In genomic region chr17:59425085-59425901, GRCh38 we compare ENCODE assay signal across 9 cellular contexts.
DNase-seq lines count a peak whose midpoint lies in the region; ATAC-seq and TF ChIP-seq lines count a peak whose summit lies in the region.
"Had no signal": no experiment of that assay in that cellular context is flagged by ENCODE, and none has a peak within 500 bp of the region (broad histone marks: within the 10 kb centered on the region; RNA-seq: fewer than 3 reads in every experiment).

No MANE protein-coding gene starts in this region.

- H2BK120ac ChIP-seq in neuronal stem cell (ENCODE audit: low read depth, low read length) = no peak overlapping the region

- H3K4me1 ChIP-seq in neuronal stem cell (ENCODE audit: control insufficient read depth in 2 of 2, insufficient read depth in 1 of 2, low read depth in 1 of 2, low read length in 2 of 2) (peaks cover 8 to 14% of the 10 kb centered on the region in 2 donors), aorta (ENCODE audit: control insufficient read depth in 1 of 2, insufficient read depth in 2 of 2, low read length in 2 of 2) (peaks cover 10 to 14% of the 10 kb centered on the region in 2 donors)

- TF ChIP-seq CTCF in foreskin fibroblast (IDR thresholded peaks at IDR 0.05; ENCODE audit: low read depth, low read length) = no peak

- H4K91ac ChIP-seq in neuronal stem cell (ENCODE audit: low read depth, low read length, poor library complexity) = no peak overlapping the region

- H2AFZ ChIP-seq in neuronal stem cell (ENCODE audit: low read length) = peak overlapping the region; percentile 65

- H3K4ac ChIP-seq in neuronal stem cell (ENCODE audit: low read length) = no peak overlapping the region

- no peak overlapping the region for H3K4me3 ChIP-seq in foreskin fibroblast (ENCODE audit: low read depth in 1 of 2, low read length in 2 of 2)
- H3K4me3 ChIP-seq in neuronal stem cell (ENCODE audit: low read length in 2 of 2) = no peak overlapping the region
- no peak overlapping the region for H3K4me3 ChIP-seq in aorta (ENCODE audit: low read length in 2 of 2)

- H2BK12ac ChIP-seq in neuronal stem cell (ENCODE audit: low read length) = no peak overlapping the region

- H3K79me1 ChIP-seq in neuronal stem cell (ENCODE audit: low read depth, low read length) = no peaks in the 10 kb centered on the region

- H3K36me3 ChIP-seq in neuronal stem cell (replicated peaks in 1 of 2; ENCODE audit: control insufficient read depth in 2 of 2, insufficient read depth in 2 of 2, low read length in 2 of 2) (no peaks in the 10 kb centered on the region), aorta (ENCODE audit: control insufficient read depth in 1 of 2, insufficient read depth in 2 of 2, low read length in 1 of 2) (no peaks in the 10 kb centered on the region)

- no peak for DNase-seq in Right ventricle myocardium inferior (ENCODE audit: missing footprints)
- no peak for DNase-seq in cardiac septum (ENCODE audit: low spot score)
- DNase-seq in foreskin fibroblast = peak; percentile 72 to 88
- DNase-seq in neuronal stem cell (ENCODE audit: low spot score) = no peak
- peak; percentile 76 to 85 for DNase-seq in aorta
- no peak for DNase-seq in DMS53 treated with DMSO at 0.1 percent for 48 hours (lab: John Stamatoyannopoulos, UW; ENCODE audit: unreplicated experiment)
- DNase-seq in activated effector memory CD4-positive, alpha-beta T cell treated with anti-CD3 and anti-CD28 coated beads, Interleukin-2, amount 50 U/mL, for 16 hours = no peak
- DNase-seq: NCI-H187 had no signal

- peak overlapping the region; percentile 55 for H3K18ac ChIP-seq in neuronal stem cell (ENCODE audit: low read length)

- H3K14ac ChIP-seq in neuronal stem cell (ENCODE audit: low read length) = no peak overlapping the region

- no peak overlapping the region for H3K4me2 ChIP-seq in neuronal stem cell (ENCODE audit: insufficient read depth, low read length, poor library complexity, severe bottlenecking)

- ATAC-seq in Right ventricle myocardium inferior (peak; percentile 72), aorta (ENCODE audit: low FRiP score) (peak; percentile 65), GM19467 (IDR thresholded peaks at IDR 0.05; ENCODE audit: unreplicated experiment) (no peak)

- H3K9ac ChIP-seq in neuronal stem cell (ENCODE audit: low read depth, low read length, poor library complexity) = no peak overlapping the region

- no peak overlapping the region for H4K8ac ChIP-seq in neuronal stem cell (ENCODE audit: low read depth, low read length)

- peak overlapping the region; percentile 43 for H2BK15ac ChIP-seq in neuronal stem cell (ENCODE audit: low read length)

- no peak overlapping the region for H2BK5ac ChIP-seq in neuronal stem cell (ENCODE audit: low read length)

- H3K9me3 ChIP-seq in neuronal stem cell (replicated peaks in 1 of 2; ENCODE audit: control insufficient read depth in 2 of 2, insufficient read depth in 1 of 2, low read depth in 1 of 2, low read length in 2 of 2) (no peaks in the 10 kb centered on the region), aorta (ENCODE audit: control insufficient read depth, low read length) (no peaks in the 10 kb centered on the region)

- H3K27ac ChIP-seq in neuronal stem cell (replicated peaks; ENCODE audit: low read length) = no peak overlapping the region
- H3K27ac ChIP-seq in aorta (ENCODE audit: low read depth in 1 of 2, low read length in 2 of 2) = peak overlapping the region; percentile 80 to 99

- H3K23ac ChIP-seq in neuronal stem cell (ENCODE audit: low read depth, low read length, poor library complexity) = no peak overlapping the region

- no peak overlapping the region for H2AK5ac ChIP-seq in neuronal stem cell (ENCODE audit: low read depth, low read length)

- intact Hi-C loops in Right ventricle myocardium inferior (cut with DNase I) = loop anchor here (5.0 kb wide), 1 partner anchor 53 kb away; no protein-coding TSS in a partner anchor
- intact Hi-C loops in cardiac septum (cut with DNase I) = loop anchor here (1.0 to 2.0 kb wide), 3 partner anchors 16 to 53 kb away; no protein-coding TSS in a partner anchor
- intact Hi-C loops in aorta (cut with DNase I) = loop anchor here (1.0 to 5.0 kb wide), 3 partner anchors 44 to 95 kb away; no protein-coding TSS in a partner anchor

- H3K27me3 ChIP-seq in neuronal stem cell (ENCODE audit: control insufficient read depth in 3 of 3, insufficient read depth in 3 of 3, low read depth in 1 of 3, low read length in 3 of 3) = no peaks in the 10 kb centered on the region
- no peaks in the 10 kb centered on the region for H3K27me3 ChIP-seq in aorta (ENCODE audit: control insufficient read depth in 1 of 2, insufficient read depth in 2 of 2, low read length in 1 of 2)

- no CpG with 5 or more reads among the region's 16 CpGs for WGBS in neuronal stem cell (ENCODE audit: extremely low coverage in 2 of 2, insufficient read length in 2 of 2, insufficient replicate concordance in 1 of 2), 2 donors
- 2 to 7% methylated on average over 16 of the region's 16 CpGs for WGBS in aorta, 2 donors

Comparison
In these comparisons a context has a peak if more than half of its experiments do, and no peak if none do; other contexts are left out.
1. DNase-seq: peak in foreskin fibroblast (2 of 2) and aorta (2 of 2); none in Right ventricle myocardium inferior (single experiment), cardiac septum (single experiment), neuronal stem cell (single experiment), DMS53 treated with DMSO at 0.1 percent for 48 hours (single experiment) and activated effector memory CD4-positive, alpha-beta T cell treated with anti-CD3 and anti-CD28 coated beads, Interleukin-2, amount 50 U/mL, for 16 hours (single experiment).